In genomic region chr7:55438085-55438764, GRCh38 we compare ENCODE assay signal across 13 cellular contexts.
DNase-seq lines count a peak whose midpoint lies in the region; ATAC-seq and TF ChIP-seq lines count a peak whose summit lies in the region.
"Had no signal": no experiment of that assay in that cellular context is flagged by ENCODE, and none has a peak within 500 bp of the region (broad histone marks: within the 10 kb centered on the region; RNA-seq: fewer than 3 reads in every experiment).

No MANE protein-coding gene starts in this region.

- no peak overlapping the region for H3K23ac ChIP-seq in neuronal stem cell (ENCODE audit: low read depth, low read length, poor library complexity)

- H2AFZ ChIP-seq in neuronal stem cell (ENCODE audit: low read length): no peak overlapping the region

- no peak for ATAC-seq in natural killer cell treated with Interleukin-12 subunit alpha and Interleukin-12 subunit beta and Interleukin-15 and Interleukin-18, amount 100 ng/mL, for 72 hours

- H3K27ac ChIP-seq in neuronal stem cell (replicated peaks; ENCODE audit: low read length) (no peak overlapping the region), brain microvascular endothelial cell (no peak overlapping the region)
- H3K27ac ChIP-seq: gastrocnemius medialis, SK-N-MC, uterus had no signal

- H3K9me3 Mint-ChIP-seq in natural killer cell treated with Interleukin-12 subunit alpha and Interleukin-12 subunit beta and Interleukin-15 and Interleukin-18, amount 100 ng/mL, for 72 hours: no peaks in the 10 kb centered on the region
- H3K9me3 Mint-ChIP-seq: activated naive CD8-positive, alpha-beta T cell treated with anti-CD3 and anti-CD28 coated beads for 36 hours; mesothelial cell of epicardium; stimulated activated naive CD8-positive, alpha-beta T cell treated with anti-CD3 and anti-CD28 coated beads, Interleukin-15, Interleukin-2, amounts not matched to agents 100 ng/mL and 50 ng/mL, for 24 hours had no signal

- no peak overlapping the region for H3K4me3 ChIP-seq in NT2/D1 (ENCODE audit: insufficient read length, low read depth)
- no peak overlapping the region for H3K4me3 ChIP-seq in neuronal stem cell (ENCODE audit: low read length in 2 of 2)
- no peak overlapping the region for H3K4me3 ChIP-seq in brain microvascular endothelial cell (ENCODE audit: low read depth, low read length)
- H3K4me3 ChIP-seq: gastrocnemius medialis, SK-N-MC, uterus had no signal

- H3K4ac ChIP-seq in neuronal stem cell (ENCODE audit: low read length): no peak overlapping the region

- in situ Hi-C loops in brain microvascular endothelial cell (cut with HindIII; ENCODE audit: low pct_ligation_motif_present, low sequenced_read_pairs): no loop called here

- no peak overlapping the region for H4K8ac ChIP-seq in neuronal stem cell (ENCODE audit: low read depth, low read length)

- peak overlapping the region; percentile 48 for H2BK120ac ChIP-seq in neuronal stem cell (ENCODE audit: low read depth, low read length)

- H3K4me1 ChIP-seq in NT2/D1 (ENCODE audit: insufficient read depth, insufficient read length): peaks cover 16% of the 10 kb centered on the region
- peaks cover 10 to 12% of the 10 kb centered on the region in 2 donors for H3K4me1 ChIP-seq in neuronal stem cell (ENCODE audit: control insufficient read depth in 2 of 2, insufficient read depth in 1 of 2, low read depth in 1 of 2, low read length in 2 of 2)
- H3K4me1 ChIP-seq: uterus had no signal

- peaks cover 5 to 12% of the 10 kb centered on the region in 2 donors for H3K4me1 Mint-ChIP-seq in natural killer cell treated with Interleukin-12 subunit alpha and Interleukin-12 subunit beta and Interleukin-15 and Interleukin-18, amount 100 ng/mL, for 72 hours (ENCODE audit: low read depth in 2 of 2)
- H3K4me1 Mint-ChIP-seq: mesothelial cell of epicardium had no signal

- no peak for TF ChIP-seq CTCF in brain microvascular endothelial cell (IDR thresholded peaks at IDR 0.05; ENCODE audit: low read depth, low read length, missing control alignments)

- H3K9me3 ChIP-seq in NT2/D1 (ENCODE audit: insufficient read depth, low read length) (no peaks in the 10 kb centered on the region), neuronal stem cell (replicated peaks in 1 of 2; ENCODE audit: control insufficient read depth in 2 of 2, insufficient read depth in 1 of 2, low read depth in 1 of 2, low read length in 2 of 2) (no peaks in the 10 kb centered on the region)
- H3K9me3 ChIP-seq: gastrocnemius medialis, uterus had no signal

- no peak overlapping the region for H2BK15ac ChIP-seq in neuronal stem cell (ENCODE audit: low read length)

- peak overlapping the region; percentile 60 for H2AK5ac ChIP-seq in neuronal stem cell (ENCODE audit: low read depth, low read length)

- H2BK5ac ChIP-seq in neuronal stem cell (ENCODE audit: low read length): no peak overlapping the region

- no peaks in the 10 kb centered on the region for H3K27me3 ChIP-seq in NT2/D1 (ENCODE audit: insufficient read depth, insufficient read length)
- no peaks in the 10 kb centered on the region for H3K27me3 ChIP-seq in neuronal stem cell (ENCODE audit: control insufficient read depth in 3 of 3, insufficient read depth in 3 of 3, low read depth in 1 of 3, low read length in 3 of 3)
- H3K27me3 ChIP-seq in brain microvascular endothelial cell (replicated peaks): no peaks in the 10 kb centered on the region
- H3K27me3 ChIP-seq: gastrocnemius medialis, uterus had no signal

- H3K79me1 ChIP-seq in neuronal stem cell (ENCODE audit: low read depth, low read length): no peaks in the 10 kb centered on the region

- no peak overlapping the region for H3K4me2 ChIP-seq in neuronal stem cell (ENCODE audit: insufficient read depth, low read length, poor library complexity, severe bottlenecking)

- peak overlapping the region; percentile 24 for H3K9ac ChIP-seq in NT2/D1 (ENCODE audit: insufficient read length, low read depth)
- no peak overlapping the region for H3K9ac ChIP-seq in neuronal stem cell (ENCODE audit: low read depth, low read length, poor library complexity)

- H3K27me3 Mint-ChIP-seq in natural killer cell treated with Interleukin-12 subunit alpha and Interleukin-12 subunit beta and Interleukin-15 and Interleukin-18, amount 100 ng/mL, for 72 hours: no peaks in the 10 kb centered on the region
- H3K27me3 Mint-ChIP-seq: activated naive CD8-positive, alpha-beta T cell treated with anti-CD3 and anti-CD28 coated beads for 36 hours; stimulated activated naive CD8-positive, alpha-beta T cell treated with anti-CD3 and anti-CD28 coated beads, Interleukin-15, Interleukin-2, amounts not matched to agents 100 ng/mL and 50 ng/mL, for 24 hours had no signal

- H3K36me3 ChIP-seq in NT2/D1 (ENCODE audit: insufficient read depth, insufficient read length, low read length): no peaks in the 10 kb centered on the region
- H3K36me3 ChIP-seq in neuronal stem cell (replicated peaks in 1 of 2; ENCODE audit: control insufficient read depth in 2 of 2, insufficient read depth in 2 of 2, low read length in 2 of 2): no peaks in the 10 kb centered on the region
- H3K36me3 ChIP-seq in brain microvascular endothelial cell (replicated peaks): no peaks in the 10 kb centered on the region
- H3K36me3 ChIP-seq: gastrocnemius medialis, uterus had no signal

- H3K4me3 Mint-ChIP-seq in natural killer cell treated with Interleukin-12 subunit alpha and Interleukin-12 subunit beta and Interleukin-15 and Interleukin-18, amount 100 ng/mL, for 72 hours: no peak overlapping the region
- H3K4me3 Mint-ChIP-seq: activated naive CD8-positive, alpha-beta T cell treated with anti-CD3 and anti-CD28 coated beads for 36 hours; mesothelial cell of epicardium; stimulated activated naive CD8-positive, alpha-beta T cell treated with anti-CD3 and anti-CD28 coated beads, Interleukin-15, Interleukin-2, amounts not matched to agents 100 ng/mL and 50 ng/mL, for 24 hours had no signal

- H3K36me3 Mint-ChIP-seq in natural killer cell treated with Interleukin-12 subunit alpha and Interleukin-12 subunit beta and Interleukin-15 and Interleukin-18, amount 100 ng/mL, for 72 hours: no peaks in the 10 kb centered on the region
- H3K36me3 Mint-ChIP-seq: activated naive CD8-positive, alpha-beta T cell treated with anti-CD3 and anti-CD28 coated beads for 36 hours; mesothelial cell of epicardium had no signal

- H4K91ac ChIP-seq in neuronal stem cell (ENCODE audit: low read depth, low read length, poor library complexity): no peak overlapping the region

- WGBS in neuronal stem cell (ENCODE audit: extremely low coverage in 2 of 2, insufficient read length in 2 of 2, insufficient replicate concordance in 1 of 2), 2 donors: no CpG with 5 or more reads among the region's 13 CpGs

- peak overlapping the region in 1 of 2 donors; percentile 30 for H3K27ac Mint-ChIP-seq in natural killer cell treated with Interleukin-12 subunit alpha and Interleukin-12 subunit beta and Interleukin-15 and Interleukin-18, amount 100 ng/mL, for 72 hours
- H3K27ac Mint-ChIP-seq: activated naive CD8-positive, alpha-beta T cell treated with anti-CD3 and anti-CD28 coated beads for 36 hours; mesothelial cell of epicardium; stimulated activated naive CD8-positive, alpha-beta T cell treated with anti-CD3 and anti-CD28 coated beads, Interleukin-15, Interleukin-2, amounts not matched to agents 100 ng/mL and 50 ng/mL, for 24 hours had no signal

- DNase-seq in DMS79 (lab: John Stamatoyannopoulos, UW) (peak; percentile 75), NCI-H146 treated with DMSO at 0.1 percent for 48 hours (lab: John Stamatoyannopoulos, UW; ENCODE audit: unreplicated experiment) (peak; percentile 64), NT2/D1 (ENCODE audit: low read depth, low spot score) (no peak), neuronal stem cell (ENCODE audit: low spot score) (no peak), brain microvascular endothelial cell (no peak), T-helper 2 cell (no peak)
- DNase-seq in natural killer cell treated with Interleukin-12 subunit alpha and Interleukin-12 subunit beta and Interleukin-15 and Interleukin-18, amount 100 ng/mL, for 72 hours (ENCODE audit: low spot score): no peak
- DNase-seq: activated naive CD8-positive, alpha-beta T cell treated with anti-CD3 and anti-CD28 coated beads for 36 hours; uterus had no signal

- H3K14ac ChIP-seq in neuronal stem cell (ENCODE audit: low read length): no peak overlapping the region

- peak overlapping the region; percentile 74 for H3K18ac ChIP-seq in neuronal stem cell (ENCODE audit: low read length)

- H2BK12ac ChIP-seq in neuronal stem cell (ENCODE audit: low read length): no peak overlapping the region

Comparison
In these comparisons a context has a peak if more than half of its experiments do, and no peak if none do; other contexts are left out.
1. DNase-seq: peak in DMS79 (single experiment) and NCI-H146 treated with DMSO at 0.1 percent for 48 hours (single experiment); none in NT2/D1 (single experiment), neuronal stem cell (single experiment), brain microvascular endothelial cell (single experiment), natural killer cell treated with Interleukin-12 subunit alpha and Interleukin-12 subunit beta and Interleukin-15 and Interleukin-18, amount 100 ng/mL, for 72 hours (single experiment) and T-helper 2 cell (0 of 5).